1 cellular context compared by ENCODE assay signal in the genomic region with DNA sequence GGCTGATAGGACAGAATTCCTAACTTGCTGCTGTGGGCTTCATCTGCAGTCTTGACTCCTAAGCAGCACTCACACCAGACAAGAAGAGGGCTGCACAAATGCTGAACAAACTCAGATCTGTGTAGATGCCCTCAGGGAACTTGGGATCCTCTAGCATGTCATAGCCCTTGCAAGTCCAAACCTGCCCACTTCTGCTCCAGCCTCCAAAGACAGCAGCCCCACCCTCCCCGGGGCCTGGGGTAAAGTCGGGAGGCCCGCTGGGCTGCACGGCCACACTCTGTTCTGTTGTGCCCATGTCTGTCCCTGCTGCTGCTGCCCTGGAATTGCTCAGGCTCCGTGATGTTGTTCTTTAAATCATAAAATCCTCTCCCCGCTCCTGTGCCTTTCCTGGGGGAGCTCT.
TF ChIP-seq lines count a peak whose summit lies in the region.

No MANE protein-coding gene starts in this region.

TF ChIP-seq in SK-N-SH, 30 proteins besides CTCF, POLR2A, EP300 and RAD21 (continued from another document):
- TF ChIP-seq, protein P1, sequence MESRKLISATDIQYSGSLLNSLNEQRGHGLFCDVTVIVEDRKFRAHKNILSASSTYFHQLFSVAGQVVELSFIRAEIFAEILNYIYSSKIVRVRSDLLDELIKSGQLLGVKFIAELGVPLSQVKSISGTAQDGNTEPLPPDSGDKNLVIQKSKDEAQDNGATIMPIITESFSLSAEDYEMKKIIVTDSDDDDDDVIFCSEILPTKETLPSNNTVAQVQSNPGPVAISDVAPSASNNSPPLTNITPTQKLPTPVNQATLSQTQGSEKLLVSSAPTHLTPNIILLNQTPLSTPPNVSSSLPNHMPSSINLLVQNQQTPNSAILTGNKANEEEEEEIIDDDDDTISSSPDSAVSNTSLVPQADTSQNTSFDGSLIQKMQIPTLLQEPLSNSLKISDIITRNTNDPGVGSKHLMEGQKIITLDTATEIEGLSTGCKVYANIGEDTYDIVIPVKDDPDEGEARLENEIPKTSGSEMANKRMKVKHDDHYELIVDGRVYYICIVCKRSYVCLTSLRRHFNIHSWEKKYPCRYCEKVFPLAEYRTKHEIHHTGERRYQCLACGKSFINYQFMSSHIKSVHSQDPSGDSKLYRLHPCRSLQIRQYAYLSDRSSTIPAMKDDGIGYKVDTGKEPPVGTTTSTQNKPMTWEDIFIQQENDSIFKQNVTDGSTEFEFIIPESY (IDR thresholded peaks at IDR 0.05; ENCODE audit: borderline replicate concordance, low read depth): no peak
- TF ChIP-seq, protein P2, sequence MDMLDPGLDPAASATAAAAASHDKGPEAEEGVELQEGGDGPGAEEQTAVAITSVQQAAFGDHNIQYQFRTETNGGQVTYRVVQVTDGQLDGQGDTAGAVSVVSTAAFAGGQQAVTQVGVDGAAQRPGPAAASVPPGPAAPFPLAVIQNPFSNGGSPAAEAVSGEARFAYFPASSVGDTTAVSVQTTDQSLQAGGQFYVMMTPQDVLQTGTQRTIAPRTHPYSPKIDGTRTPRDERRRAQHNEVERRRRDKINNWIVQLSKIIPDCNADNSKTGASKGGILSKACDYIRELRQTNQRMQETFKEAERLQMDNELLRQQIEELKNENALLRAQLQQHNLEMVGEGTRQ (IDR thresholded peaks at IDR 0.05; ENCODE audit: borderline replicate concordance, low read depth, low read length): no peak
- TF ChIP-seq, protein P3, sequence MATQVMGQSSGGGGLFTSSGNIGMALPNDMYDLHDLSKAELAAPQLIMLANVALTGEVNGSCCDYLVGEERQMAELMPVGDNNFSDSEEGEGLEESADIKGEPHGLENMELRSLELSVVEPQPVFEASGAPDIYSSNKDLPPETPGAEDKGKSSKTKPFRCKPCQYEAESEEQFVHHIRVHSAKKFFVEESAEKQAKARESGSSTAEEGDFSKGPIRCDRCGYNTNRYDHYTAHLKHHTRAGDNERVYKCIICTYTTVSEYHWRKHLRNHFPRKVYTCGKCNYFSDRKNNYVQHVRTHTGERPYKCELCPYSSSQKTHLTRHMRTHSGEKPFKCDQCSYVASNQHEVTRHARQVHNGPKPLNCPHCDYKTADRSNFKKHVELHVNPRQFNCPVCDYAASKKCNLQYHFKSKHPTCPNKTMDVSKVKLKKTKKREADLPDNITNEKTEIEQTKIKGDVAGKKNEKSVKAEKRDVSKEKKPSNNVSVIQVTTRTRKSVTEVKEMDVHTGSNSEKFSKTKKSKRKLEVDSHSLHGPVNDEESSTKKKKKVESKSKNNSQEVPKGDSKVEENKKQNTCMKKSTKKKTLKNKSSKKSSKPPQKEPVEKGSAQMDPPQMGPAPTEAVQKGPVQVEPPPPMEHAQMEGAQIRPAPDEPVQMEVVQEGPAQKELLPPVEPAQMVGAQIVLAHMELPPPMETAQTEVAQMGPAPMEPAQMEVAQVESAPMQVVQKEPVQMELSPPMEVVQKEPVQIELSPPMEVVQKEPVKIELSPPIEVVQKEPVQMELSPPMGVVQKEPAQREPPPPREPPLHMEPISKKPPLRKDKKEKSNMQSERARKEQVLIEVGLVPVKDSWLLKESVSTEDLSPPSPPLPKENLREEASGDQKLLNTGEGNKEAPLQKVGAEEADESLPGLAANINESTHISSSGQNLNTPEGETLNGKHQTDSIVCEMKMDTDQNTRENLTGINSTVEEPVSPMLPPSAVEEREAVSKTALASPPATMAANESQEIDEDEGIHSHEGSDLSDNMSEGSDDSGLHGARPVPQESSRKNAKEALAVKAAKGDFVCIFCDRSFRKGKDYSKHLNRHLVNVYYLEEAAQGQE (IDR thresholded peaks at IDR 0.05; ENCODE audit: low read depth, low read length): no peak
- TF ChIP-seq, protein P4, sequence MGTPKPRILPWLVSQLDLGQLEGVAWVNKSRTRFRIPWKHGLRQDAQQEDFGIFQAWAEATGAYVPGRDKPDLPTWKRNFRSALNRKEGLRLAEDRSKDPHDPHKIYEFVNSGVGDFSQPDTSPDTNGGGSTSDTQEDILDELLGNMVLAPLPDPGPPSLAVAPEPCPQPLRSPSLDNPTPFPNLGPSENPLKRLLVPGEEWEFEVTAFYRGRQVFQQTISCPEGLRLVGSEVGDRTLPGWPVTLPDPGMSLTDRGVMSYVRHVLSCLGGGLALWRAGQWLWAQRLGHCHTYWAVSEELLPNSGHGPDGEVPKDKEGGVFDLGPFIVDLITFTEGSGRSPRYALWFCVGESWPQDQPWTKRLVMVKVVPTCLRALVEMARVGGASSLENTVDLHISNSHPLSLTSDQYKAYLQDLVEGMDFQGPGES (IDR thresholded peaks at IDR 0.05; ENCODE audit: low read depth, low read length): no peak
- no peak for TF ChIP-seq POLR2AphosphoS5 (IDR thresholded peaks at IDR 0.05; ENCODE audit: low read depth, low read length)
- TF ChIP-seq RCOR1 (IDR thresholded peaks at IDR 0.05; ENCODE audit: low read length): no peak
- TF ChIP-seq MXI1 (IDR thresholded peaks at IDR 0.05; ENCODE audit: low read depth, low read length): no peak
